ENCODE assay signal across 16 cellular contexts in the genomic region with DNA sequence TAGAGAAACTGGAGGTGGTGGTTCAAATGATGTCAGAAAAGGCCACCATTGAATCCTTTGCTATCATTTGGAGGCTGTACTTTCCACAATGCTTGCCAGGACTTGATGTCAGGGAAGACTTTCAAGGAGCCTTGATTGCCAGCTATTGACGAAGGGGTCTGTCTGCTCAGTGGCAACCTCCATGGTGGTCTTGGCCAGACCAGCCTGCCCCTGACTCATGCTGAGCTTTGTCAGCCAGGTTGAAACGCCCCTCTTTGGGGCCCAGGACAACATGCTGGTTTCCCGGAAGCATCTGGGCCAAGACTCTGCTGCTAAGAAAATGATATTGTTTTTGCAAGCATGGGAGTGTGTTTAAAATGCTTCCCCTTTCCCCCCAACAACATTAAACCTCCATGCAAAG. TPM values are rescaled to one million over a fixed set of nuclear protein-coding genes. Genes with fewer than 3 reads are reported as not detected.
"Had no signal": no experiment of that assay in that cellular context is flagged by ENCODE, and none has a peak within 500 bp of the region (broad histone marks: within the 10 kb centered on the region; RNA-seq: fewer than 3 reads in every experiment).

No MANE protein-coding gene starts in this region.

- DNase-seq: activated CD4-positive, alpha-beta T cell treated with anti-CD3 and anti-CD28 coated beads for 48 hours; activated CD8-positive, alpha-beta memory T cell treated with anti-CD3 and anti-CD28 coated beads, Interleukin-2, amount 50 U/mL, for 48 hours; activated CD8-positive, alpha-beta T cell treated with anti-CD3 and anti-CD28 coated beads, Interleukin-2, amount 10 ng/mL, durations not matched to agents 7 days and 5 days; central memory CD4-positive, alpha-beta T cell; cortex of kidney; effector memory CD4-positive, alpha-beta T cell; erythroblast; lower lobe of right lung; mucosa of descending colon; naive thymus-derived CD8-positive, alpha-beta T cell; stimulated activated CD4-positive, alpha-beta T cell treated with anti-CD3 and anti-CD28 coated beads, Interleukin-15, amount 100 ng/mL, for 24 hours; stimulated activated CD4-positive, alpha-beta T cell treated with anti-CD3 and anti-CD28 coated beads, Interleukin-4, amount 100 ng/mL, for 24 hours; T-helper 1 cell had no signal

- H3K9me3 ChIP-seq: ascending aorta, lower lobe of right lung, mucosa of descending colon had no signal

- ATAC-seq: activated CD8-positive, alpha-beta T cell treated with anti-CD3 and anti-CD28 coated beads, Interleukin-2, amount 10 ng/mL, durations not matched to agents 7 days and 5 days; mucosa of descending colon; naive thymus-derived CD8-positive, alpha-beta T cell had no signal

- H3K27ac Mint-ChIP-seq: activated CD8-positive, alpha-beta T cell treated with anti-CD3 and anti-CD28 coated beads, Interleukin-2, amount 10 ng/mL, durations not matched to agents 7 days and 5 days; naive thymus-derived CD8-positive, alpha-beta T cell; stimulated activated naive CD8-positive, alpha-beta T cell treated with anti-CD3 and anti-CD28 coated beads, Interleukin-15, Interleukin-2, amounts not matched to agents 100 ng/mL and 50 ng/mL, for 24 hours had no signal

- H3K27ac ChIP-seq: ascending aorta, lower lobe of right lung, SK-N-MC had no signal

- H3K36me3 ChIP-seq: ascending aorta, lower lobe of right lung had no signal

- H3K27me3 ChIP-seq: ascending aorta had no signal

- H3K36me3 Mint-ChIP-seq: naive thymus-derived CD8-positive, alpha-beta T cell had no signal

- H3K9me3 Mint-ChIP-seq: stimulated activated naive CD8-positive, alpha-beta T cell treated with anti-CD3 and anti-CD28 coated beads, Interleukin-15, Interleukin-2, amounts not matched to agents 100 ng/mL and 50 ng/mL, for 24 hours had no signal

- H3K4me3 ChIP-seq: ascending aorta, lower lobe of right lung, mucosa of descending colon, SK-N-MC had no signal

- H3K27me3 Mint-ChIP-seq: stimulated activated naive CD8-positive, alpha-beta T cell treated with anti-CD3 and anti-CD28 coated beads, Interleukin-15, Interleukin-2, amounts not matched to agents 100 ng/mL and 50 ng/mL, for 24 hours had no signal

- H3K4me3 Mint-ChIP-seq: activated CD8-positive, alpha-beta T cell treated with anti-CD3 and anti-CD28 coated beads, Interleukin-2, amount 10 ng/mL, durations not matched to agents 7 days and 5 days; naive thymus-derived CD8-positive, alpha-beta T cell; stimulated activated naive CD8-positive, alpha-beta T cell treated with anti-CD3 and anti-CD28 coated beads, Interleukin-15, Interleukin-2, amounts not matched to agents 100 ng/mL and 50 ng/mL, for 24 hours had no signal

RNA-seq across cellular contexts. Expression of a gene that starts 26.7 kb away (rescaled TPM):
- total RNA-seq: activated CD8-positive, alpha-beta T cell treated with anti-CD3 and anti-CD28 coated beads, Interleukin-2, amount 10 ng/mL, durations not matched to agents 7 days and 5 days; naive thymus-derived CD8-positive, alpha-beta T cell had no signal
- polyA plus RNA-seq: naive thymus-derived CD8-positive, alpha-beta T cell had no signal
